ENCODE assay signal across 13 cellular contexts in the genomic region with DNA sequence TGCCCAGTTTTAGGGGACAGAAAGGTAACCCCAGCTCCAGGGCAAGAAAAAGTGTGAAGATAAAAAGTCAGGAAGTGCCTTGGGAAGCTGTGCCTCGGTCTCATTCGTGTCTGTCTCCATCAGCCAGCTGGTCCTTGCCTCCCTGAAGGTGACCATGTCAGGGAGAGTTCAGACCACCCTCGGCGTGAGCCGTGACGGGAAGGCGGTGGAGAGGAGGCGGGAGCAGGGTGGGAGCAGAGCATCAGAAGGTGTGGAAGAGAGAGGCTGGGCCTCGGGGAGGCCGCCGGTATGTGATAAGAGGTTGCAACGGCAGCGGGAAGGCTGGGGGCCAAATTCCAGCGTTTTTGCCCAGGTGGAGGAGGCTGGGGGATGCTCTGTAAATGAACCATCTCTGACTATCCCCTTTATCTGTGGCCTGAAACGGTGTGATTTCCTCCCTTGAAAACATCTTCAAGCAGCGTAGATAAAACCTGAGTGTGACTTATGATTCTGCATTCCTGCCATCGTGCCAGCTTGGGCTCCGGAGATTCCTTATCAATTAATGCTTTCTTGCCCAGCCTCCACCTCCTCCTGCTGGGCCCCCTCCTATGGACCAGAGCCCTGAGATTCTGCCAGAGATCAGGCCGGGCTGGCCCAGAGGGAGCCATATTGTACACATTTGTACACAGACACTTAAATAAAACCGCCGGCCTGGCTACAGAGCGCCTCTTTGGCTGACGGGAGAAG.
"Had no signal": no experiment of that assay in that cellular context is flagged by ENCODE, and none has a peak within 500 bp of the region (broad histone marks: within the 10 kb centered on the region; RNA-seq: fewer than 3 reads in every experiment).

No MANE protein-coding gene starts in this region.

- H3K4me1 ChIP-seq: thyroid gland had no signal

- H3K4me3 ChIP-seq: lung, ovary, thyroid gland had no signal

- DNase-seq: activated CD4-positive, alpha-beta T cell treated with anti-CD3 and anti-CD28 coated beads for 1 hour; activated CD4-positive, alpha-beta T cell treated with anti-CD3 and anti-CD28 coated beads, Interleukin-2, amount 50 U/mL, for 48 hours; activated effector memory CD4-positive, alpha-beta T cell treated with anti-CD3 and anti-CD28 coated beads, Interleukin-2, amount 50 U/mL, for 16 hours; activated T-cell treated with anti-CD3 and anti-CD28 coated beads, Interleukin-2, amount 50 U/mL, for 4 hours; brain microvascular endothelial cell; dermis blood vessel endothelial cell; nephron progenitor cell; ovary; retina; stimulated activated CD4-positive, alpha-beta T cell treated with anti-CD3 and anti-CD28 coated beads, Interleukin-4, amount 100 ng/mL, for 4 hours; T-helper 9 cell; thyroid gland had no signal

- H3K9me3 ChIP-seq: ovary, thyroid gland had no signal

- ATAC-seq: activated T-cell treated with anti-CD3 and anti-CD28 coated beads, Interleukin-2, amount 50 U/mL, for 4 hours had no signal

- H3K36me3 ChIP-seq: brain microvascular endothelial cell, ovary, thyroid gland had no signal

- H3K27ac ChIP-seq: brain microvascular endothelial cell, ovary, thyroid gland had no signal

- H3K27me3 ChIP-seq: thyroid gland had no signal
